In genomic region chr6:87847830-87848210, GRCh38 we compare ENCODE assay signal across 26 cellular contexts.
"Had no signal": no experiment of that assay in that cellular context is flagged by ENCODE, and none has a peak within 500 bp of the region (broad histone marks: within the 10 kb centered on the region; RNA-seq: fewer than 3 reads in every experiment).

No MANE protein-coding gene starts in this region.

- H3K4me3 ChIP-seq: body of pancreas, breast epithelium had no signal

- H3K27me3 ChIP-seq: body of pancreas, brain microvascular endothelial cell, breast epithelium had no signal

- DNase-seq: activated CD4-positive, alpha-beta memory T cell treated with anti-CD3 and anti-CD28 coated beads, Interleukin-2, amount 10 ng/mL, durations not matched to agents 7 days and 5 days; activated CD4-positive, alpha-beta T cell treated with anti-CD3 and anti-CD28 coated beads for 1 hour; activated CD4-positive, alpha-beta T cell treated with anti-CD3 and anti-CD28 coated beads for 36 hours; activated CD4-positive, alpha-beta T cell treated with anti-CD3 and anti-CD28 coated beads for 48 hours; activated CD4-positive, alpha-beta T cell treated with anti-CD3 and anti-CD28 coated beads, Interleukin-2, amount 10 ng/mL, durations not matched to agents 7 days and 5 days; activated CD4-positive, alpha-beta T cell treated with anti-CD3 and anti-CD28 coated beads, Interleukin-2, amount 50 U/mL, for 48 hours; activated CD4-positive, CD25-positive, alpha-beta regulatory T cell; activated CD8-positive, alpha-beta memory T cell treated with anti-CD3 and anti-CD28 coated beads for 24 hours; activated CD8-positive, alpha-beta memory T cell treated with anti-CD3 and anti-CD28 coated beads, Interleukin-2, amount 10 ng/mL, durations not matched to agents 7 days and 5 days; activated CD8-positive, alpha-beta memory T cell treated with anti-CD3 and anti-CD28 coated beads, Interleukin-2, amount 50 U/mL, for 48 hours; activated CD8-positive, alpha-beta T cell treated with anti-CD3 and anti-CD28 coated beads, Interleukin-2, amount 10 ng/mL, durations not matched to agents 7 days and 5 days; activated effector memory CD4-positive, alpha-beta T cell treated with Interleukin-2 at 50 U/mL for 16 hours; activated gamma-delta T cell; activated naive CD4-positive, alpha-beta T cell treated with anti-CD3 and anti-CD28 coated beads, Interleukin-2, amount 10 ng/mL, durations not matched to agents 7 days and 5 days; activated naive CD4-positive, alpha-beta T cell treated with Interleukin-2 at 50 U/mL for 16 hours; activated naive CD8-positive, alpha-beta T cell treated with anti-CD3 and anti-CD28 coated beads, Interleukin-2, amount 10 ng/mL, durations not matched to agents 7 days and 5 days; activated naive CD8-positive, alpha-beta T cell treated with anti-CD3 and anti-CD28 coated beads, Interleukin-2, amount 50 U/mL, for 24 hours; activated T-cell treated with anti-CD3 and anti-CD28 coated beads, Interleukin-2, amount 50 U/mL, for 24 hours; activated T-cell treated with anti-CD3 and anti-CD28 coated beads, Interleukin-2, amount 50 U/mL, for 48 hours; aorta; brain microvascular endothelial cell; central memory CD4-positive, alpha-beta T cell; T-helper 9 cell; WERI-Rb-1 had no signal

- H3K27ac ChIP-seq: body of pancreas, brain microvascular endothelial cell, WERI-Rb-1 had no signal

- H3K4me1 ChIP-seq: body of pancreas, breast epithelium had no signal

- H3K36me3 ChIP-seq: brain microvascular endothelial cell, breast epithelium, WERI-Rb-1 had no signal
